In genomic region chrX:11119295-11119943, GRCh38 we compare ENCODE assay signal across 17 cellular contexts. TPM values are rescaled to one million over a fixed set of nuclear protein-coding genes. Genes with fewer than 3 reads are reported as not detected.
DNase-seq lines count a peak whose midpoint lies in the region; ATAC-seq, FAIRE-seq and TF ChIP-seq lines count a peak whose summit lies in the region.
"Had no signal": no experiment of that assay in that cellular context is flagged by ENCODE, and none has a peak within 500 bp of the region (broad histone marks: within the 10 kb centered on the region; RNA-seq: fewer than 3 reads in every experiment).

No MANE protein-coding gene starts in this region.

- intact Hi-C loops in GM12878 (cut with micrococcal nuclease; ENCODE audit: unreplicated experiment) (no loop called here), endothelial cell of umbilical vein (cut with micrococcal nuclease) (no loop called here), HepG2 (cut with micrococcal nuclease; ENCODE audit: unreplicated experiment) (no loop called here)

- no peak overlapping the region for H3K4me3 Mint-ChIP-seq in stimulated activated naive B cell treated with anti-CD40 and anti-IgM and Interleukin-4, amounts not matched to agents 10 μg/mL and 1 μg/mL and 100 μg/mL, for 72 hours
- H3K4me3 Mint-ChIP-seq in HFFc6: no peak overlapping the region
- H3K4me3 Mint-ChIP-seq in osteocyte (ENCODE audit: unreplicated experiment): no peak overlapping the region
- H3K4me3 Mint-ChIP-seq: CD4-positive, alpha-beta T cell; H9 had no signal

- TF ChIP-seq RAD21 in GM12878 (IDR thresholded peaks at IDR 0.05; ENCODE audit: insufficient read depth, low read depth, low read length) (no peak), HepG2 (CRISPR knock-in tag; IDR thresholded peaks at IDR 0.05) (no peak)

- SMC1A ChIA-PET in GM12878 (lab: Charles Lee; ENCODE audit: uncharacterized antibody, unreplicated experiment): no interaction called here

- no peak for FAIRE-seq in GM12878 (lab: Jason Lieb, UNC)
- peak; percentile 48 for FAIRE-seq in endothelial cell of umbilical vein (lab: Jason Lieb, UNC)
- no peak for FAIRE-seq in HepG2 (lab: Jason Lieb, UNC)
- FAIRE-seq in D721Med (lab: Jason Lieb, UNC): no peak
- FAIRE-seq: A204.1, H1 had no signal

- peaks cover 6 to 7% of the 10 kb centered on the region in 2 experiments; a peak in 3 of 4 replicates for H3K36me3 ChIP-seq in GM12878 (ENCODE audit: control insufficient read depth in 2 of 2, insufficient read depth in 2 of 2, low read length in 1 of 2)
- H3K36me3 ChIP-seq in endothelial cell of umbilical vein (ENCODE audit: control insufficient read depth in 2 of 2, extremely low read depth in 1 of 2, insufficient read depth in 2 of 2, low read length in 2 of 2): peaks cover 7 to 20% of the 10 kb centered on the region in 2 experiments
- H3K36me3 ChIP-seq in HepG2 (replicated peaks in 1 of 2; ENCODE audit: control insufficient read depth in 1 of 2, insufficient read depth in 2 of 2, low read length in 2 of 2): peaks cover 5 to 59% of the 10 kb centered on the region in 2 experiments; a peak in 4 of 5 replicates

- dilution Hi-C loops in endothelial cell of umbilical vein (cut with MboI; ENCODE audit: extremely low pct_ligation_motif_present, low sequenced_read_pairs): no loop called here

- H3K27ac ChIP-seq in GM12878 (ENCODE audit: control insufficient read depth, insufficient read depth): no peak overlapping the region
- no peak overlapping the region for H3K27ac ChIP-seq in endothelial cell of umbilical vein (ENCODE audit: insufficient read depth, low read depth, low read length)
- H3K27ac ChIP-seq in HepG2 (ENCODE audit: extremely low read length, insufficient read depth, low read length): no peak overlapping the region
- H3K27ac ChIP-seq: C4-2B had no signal

- TF ChIP-seq POLR2A in GM12878 (IDR thresholded peaks at IDR 0.05; ENCODE audit: low read depth, low read length) (no peak), endothelial cell of umbilical vein (IDR thresholded peaks at IDR 0.05; ENCODE audit: low read depth, low read length) (no peak), HepG2 (IDR thresholded peaks at IDR 0.05; ENCODE audit: insufficient read depth in 1 of 2, low read depth in 2 of 2, low read length in 2 of 2) (no peak)

- no peaks in the 10 kb centered on the region for H3K9me3 ChIP-seq in GM12878 (replicated peaks; ENCODE audit: control insufficient read depth, insufficient read depth, low read length)
- no peaks in the 10 kb centered on the region for H3K9me3 ChIP-seq in endothelial cell of umbilical vein (replicated peaks; ENCODE audit: control insufficient read depth, insufficient read depth, low read length)
- H3K9me3 ChIP-seq in HepG2 (ENCODE audit: low read length): no peaks in the 10 kb centered on the region
- H3K9me3 ChIP-seq: Caco-2 had no signal

- no peaks in the 10 kb centered on the region for H3K9me1 ChIP-seq in endothelial cell of umbilical vein (replicated peaks; ENCODE audit: control insufficient read depth, extremely low read depth, insufficient read depth, low read length)

- no peaks in the 10 kb centered on the region for H3K4me1 ChIP-seq in GM12878 (ENCODE audit: control insufficient read depth, insufficient read depth, low read length)
- no peaks in the 10 kb centered on the region for H3K4me1 ChIP-seq in endothelial cell of umbilical vein (ENCODE audit: control insufficient read depth, extremely low read depth, insufficient read depth, low read length)
- H3K4me1 ChIP-seq in HepG2 (ENCODE audit: insufficient read depth, low read length): no peaks in the 10 kb centered on the region
- H3K4me1 ChIP-seq: Caco-2 had no signal

- TF ChIP-seq EP300 in GM12878 (IDR thresholded peaks at IDR 0.05; ENCODE audit: borderline replicate concordance in 1 of 2, control insufficient read depth in 1 of 2, low read depth in 2 of 2, low read length in 2 of 2) (no peak), HepG2 (IDR thresholded peaks at IDR 0.05; ENCODE audit: low read depth in 2 of 2, low read length in 2 of 2) (no peak), HepG2 (CRISPR knock-in tag; IDR thresholded peaks at IDR 0.05; ENCODE audit: borderline replicate concordance) (no peak)

- peaks cover 14 to 30% of the 10 kb centered on the region in 2 donors for H3K36me3 Mint-ChIP-seq in stimulated activated naive B cell treated with anti-CD40 and anti-IgM and Interleukin-4, amounts not matched to agents 10 μg/mL and 1 μg/mL and 100 μg/mL, for 72 hours
- peaks cover 22% of the 10 kb centered on the region for H3K36me3 Mint-ChIP-seq in HFFc6 (ENCODE audit: low read depth)
- H3K36me3 Mint-ChIP-seq in osteocyte (ENCODE audit: unreplicated experiment): peaks cover 39% of the 10 kb centered on the region

- 37% methylated on average over 8 of the region's 8 CpGs for WGBS in GM12878 (ENCODE audit: insufficient coverage, insufficient replicate concordance, low lambda C conversion rate, missing lambda C conversion rate)
- WGBS in HepG2 (ENCODE audit: low lambda C conversion rate): 81% methylated on average over 5 of the region's 8 CpGs

- H3K27ac Mint-ChIP-seq in stimulated activated naive B cell treated with anti-CD40 and anti-IgM and Interleukin-4, amounts not matched to agents 10 μg/mL and 1 μg/mL and 100 μg/mL, for 72 hours: peak overlapping the region; percentile 84
- no peak overlapping the region for H3K27ac Mint-ChIP-seq in HFFc6
- H3K27ac Mint-ChIP-seq in osteocyte (ENCODE audit: unreplicated experiment): no peak overlapping the region
- H3K27ac Mint-ChIP-seq: CD4-positive, alpha-beta T cell; H9 had no signal

- H3K79me2 ChIP-seq in GM12878 (ENCODE audit: control insufficient read depth, insufficient read depth, low read length) (no peaks in the 10 kb centered on the region), endothelial cell of umbilical vein (ENCODE audit: control insufficient read depth, insufficient read depth, low read length) (peaks cover 2% of the 10 kb centered on the region), HepG2 (ENCODE audit: insufficient read depth, low read length) (no peaks in the 10 kb centered on the region)

- no peak overlapping the region for H3K4me2 ChIP-seq in GM12878 (ENCODE audit: control insufficient read depth, insufficient read depth)
- no peak overlapping the region for H3K4me2 ChIP-seq in endothelial cell of umbilical vein (ENCODE audit: insufficient read depth, low read length)
- H3K4me2 ChIP-seq in HepG2 (ENCODE audit: low read depth, low read length): no peak overlapping the region

- DNase-seq in GM12878 (ENCODE audit: low read depth, low spot score) (no peak), endothelial cell of umbilical vein (ENCODE audit: low read depth, low spot score) (no peak), HepG2 (ENCODE audit: low spot score) (no peak), HFFc6 (no peak), D721Med (ENCODE audit: insufficient read length, low spot score) (no peak), osteocyte (ENCODE audit: extremely low spot score, unreplicated experiment) (no peak)
- no peak for DNase-seq in stimulated activated naive B cell treated with anti-CD40 and anti-IgM and Interleukin-4, amounts not matched to agents 10 μg/mL and 1 μg/mL and 100 μg/mL, for 72 hours
- DNase-seq: ACHN; Caco-2; CD4-positive, alpha-beta T cell; DMS153; DMS79; GDM1; H9 had no signal

- H3K27me3 Mint-ChIP-seq in stimulated activated naive B cell treated with anti-CD40 and anti-IgM and Interleukin-4, amounts not matched to agents 10 μg/mL and 1 μg/mL and 100 μg/mL, for 72 hours: no peaks in the 10 kb centered on the region
- H3K27me3 Mint-ChIP-seq in HFFc6 (ENCODE audit: insufficient read depth) (no peaks in the 10 kb centered on the region), osteocyte (ENCODE audit: unreplicated experiment) (no peaks in the 10 kb centered on the region)
- H3K27me3 Mint-ChIP-seq: CD4-positive, alpha-beta T cell had no signal

- H3K4me3 ChIP-seq in GM12878 (no peak overlapping the region), endothelial cell of umbilical vein (replicated peaks in 1 of 3; ENCODE audit: insufficient read depth in 1 of 3, low read depth in 1 of 3, low read length in 3 of 3) (no peak overlapping the region), HepG2 (replicated peaks in 1 of 3; ENCODE audit: insufficient read depth in 1 of 3, low read depth in 2 of 3, low read length in 3 of 3) (no peak overlapping the region)

- no peak overlapping the region for H2AFZ ChIP-seq in GM12878 (ENCODE audit: control insufficient read depth, low read depth, low read length)
- no peak overlapping the region for H2AFZ ChIP-seq in endothelial cell of umbilical vein (ENCODE audit: low read depth, low read length)
- H2AFZ ChIP-seq in HepG2 (ENCODE audit: low read length): no peak overlapping the region

- no peaks in the 10 kb centered on the region for H4K20me1 ChIP-seq in GM12878 (ENCODE audit: control insufficient read depth, insufficient read depth)
- no peaks in the 10 kb centered on the region for H4K20me1 ChIP-seq in endothelial cell of umbilical vein (replicated peaks; ENCODE audit: control insufficient read depth, extremely low read depth, insufficient read depth, low read length)
- H4K20me1 ChIP-seq in HepG2 (ENCODE audit: insufficient read depth, low read length): no peaks in the 10 kb centered on the region

- ATAC-seq in GM12878 (peak; percentile 77), HepG2 (peak; percentile 41; the same call in 1 of the 3 replicates)
- ATAC-seq in stimulated activated naive B cell treated with anti-CD40 and anti-IgM and Interleukin-4, amounts not matched to agents 10 μg/mL and 1 μg/mL and 100 μg/mL, for 72 hours (replicated peaks): no peak

- no peak for TF ChIP-seq CTCF in GM12878 (IDR thresholded peaks at IDR 0.05 in 2 of 3, conservative IDR thresholded peaks at IDR 0.05 in 1 of 3; ENCODE audit: control insufficient read depth in 2 of 3, extremely low read depth in 1 of 3, insufficient read depth in 1 of 3, low read depth in 3 of 3, low read length in 3 of 3)
- TF ChIP-seq CTCF in endothelial cell of umbilical vein (IDR thresholded peaks at IDR 0.05; ENCODE audit: extremely low read depth in 1 of 2, insufficient read depth in 1 of 2, low read depth in 1 of 2, low read length in 2 of 2): no peak
- TF ChIP-seq CTCF in HepG2 (CRISPR knock-in tag; IDR thresholded peaks at IDR 0.05): no peak
- TF ChIP-seq CTCF in HFFc6 (IDR thresholded peaks at IDR 0.05): no peak
- no peak for TF ChIP-seq CTCF in D721Med (IDR thresholded peaks at IDR 0.05; ENCODE audit: insufficient read depth, missing control alignments)
- no peak for TF ChIP-seq CTCF in osteocyte (IDR thresholded peaks at IDR 0.05)

- CTCF ChIA-PET in GM12878 (lab: Yijun Ruan, JAX): no interaction called here
- CTCF ChIA-PET in endothelial cell of umbilical vein (lab: Charles Lee): no interaction called here
- CTCF ChIA-PET in HepG2 (lab: Yijun Ruan, JAX; ENCODE audit: low intra/inter-chr PET ratio, low total read pairs): no interaction called here

- H3K9me3 Mint-ChIP-seq in stimulated activated naive B cell treated with anti-CD40 and anti-IgM and Interleukin-4, amounts not matched to agents 10 μg/mL and 1 μg/mL and 100 μg/mL, for 72 hours: no peaks in the 10 kb centered on the region
- H3K9me3 Mint-ChIP-seq in HFFc6 (no peaks in the 10 kb centered on the region), osteocyte (ENCODE audit: unreplicated experiment) (peaks cover 10% of the 10 kb centered on the region)
- H3K9me3 Mint-ChIP-seq: CD4-positive, alpha-beta T cell had no signal

- H3K27me3 ChIP-seq in GM12878 (replicated peaks in 1 of 2; ENCODE audit: control insufficient read depth in 2 of 2, insufficient read depth in 2 of 2, low read length in 1 of 2): no peaks in the 10 kb centered on the region
- H3K27me3 ChIP-seq in endothelial cell of umbilical vein (ENCODE audit: control insufficient read depth in 2 of 2, insufficient read depth in 2 of 2, low read length in 2 of 2): no peaks in the 10 kb centered on the region
- no peaks in the 10 kb centered on the region for H3K27me3 ChIP-seq in HepG2 (ENCODE audit: control insufficient read depth in 1 of 2, insufficient read depth in 2 of 2, low read length in 2 of 2)

- POLR2A ChIA-PET in GM12878 (lab: Charles Lee) (no interaction called here), endothelial cell of umbilical vein (lab: Charles Lee) (no interaction called here), HepG2 (lab: Yijun Ruan, JAX) (no interaction called here)

- BruUV-seq in GM12878 (replicated peaks; lab: Mats Ljungman, UMichigan): no TSS peak
- BruUV-seq in endothelial cell of umbilical vein (replicated peaks; lab: Mats Ljungman, UMichigan): no TSS peak
- no TSS peak for BruUV-seq in HepG2 (replicated peaks; lab: Mats Ljungman, UMichigan)

- in situ Hi-C loops in GM12878 (cut with MboI) (loop anchor here (25.0 kb wide), 1 partner anchor 1132 kb away; no protein-coding TSS in a partner anchor), HepG2 (cut with HindIII; ENCODE audit: extremely low pct_ligation_motif_present, low pct_unique_long_range_greater_than_20kb) (no loop called here)

- peaks cover 2 to 7% of the 10 kb centered on the region in 2 donors for H3K4me1 Mint-ChIP-seq in stimulated activated naive B cell treated with anti-CD40 and anti-IgM and Interleukin-4, amounts not matched to agents 10 μg/mL and 1 μg/mL and 100 μg/mL, for 72 hours
- H3K4me1 Mint-ChIP-seq in HFFc6 (ENCODE audit: low read depth): peaks cover 31% of the 10 kb centered on the region
- H3K4me1 Mint-ChIP-seq in osteocyte (ENCODE audit: unreplicated experiment): peaks cover 8% of the 10 kb centered on the region
- H3K4me1 Mint-ChIP-seq: H9 had no signal

- RAD21 ChIA-PET in GM12878 (lab: Charles Lee; ENCODE audit: unreplicated experiment): no interaction called here

- H3K9ac ChIP-seq in GM12878 (ENCODE audit: control insufficient read depth, insufficient read depth, low read length) (no peak overlapping the region), endothelial cell of umbilical vein (replicated peaks; ENCODE audit: extremely low read depth, insufficient read depth, low read length) (no peak overlapping the region), HepG2 (ENCODE audit: insufficient read depth, low read depth, low read length) (no peak overlapping the region)

RNA-seq across cellular contexts. Expression of gene HCCS, which starts 8.3 kb away (rescaled TPM):
- 8.3 and 8.4 TPM in 2 replicates for total RNA-seq in GM12878 (2013; cell fraction: nucleolus; rRNA removed)
- total RNA-seq in GM12878 (2014; rRNA removed): 20.3 and 20.4 TPM in 2 replicates
- 22.2 and 27.5 TPM in 2 replicates for total RNA-seq in GM12878 (2014; rRNA removed; fragmentation: Illumina TruSeq; extraction: Trizol)
- total RNA-seq in GM12878 (2021): 30.0 and 36.0 TPM in 2 replicates
- polyA plus RNA-seq in GM12878 (2011; ENCODE audit: low read depth): 18.2 TPM
- polyA plus RNA-seq in GM12878 (2011; rRNA removed): 39.3 and 44.3 TPM in 2 replicates
- 22.5 and 22.6 TPM in 2 replicates for polyA plus RNA-seq in GM12878 (2011; cell fraction: cytosol; rRNA removed)
- 10.8 and 13.5 TPM in 2 replicates for polyA plus RNA-seq in GM12878 (2011; cell fraction: nucleus; rRNA removed)
- 20.7 and 21.1 TPM in 2 replicates for polyA plus RNA-seq in GM12878 (2012)
- polyA plus RNA-seq in GM12878 (2014; fragmentation: Illumina TruSeq; extraction: Trizol): 38.2 and 39.4 TPM in 2 replicates
- 10 to 100 TPM; 11.8 to 15.6 TPM for polyA plus RNA-seq in GM12878 (2014; fragmentation: Nextera tagmentation; extraction: Ambion mirVana)
- 32.2 and 37.7 TPM in 2 replicates for polyA plus RNA-seq in GM12878 (2014; rRNA removed)
- polyA plus RNA-seq in GM12878 (2016; fragmentation: Nextera tagmentation; extraction: Ambion mirVana): 10 to 100 TPM; 65.8 to 69.6 TPM
- polyA minus RNA-seq in GM12878 (2011; rRNA and poly(A)+ RNA removed): 20.8 and 26.8 TPM in 2 replicates
- 8.5 and 9.8 TPM in 2 replicates for polyA minus RNA-seq in GM12878 (2011; cell fraction: cytosol; rRNA and poly(A)+ RNA removed)
- 3.0 and 5.0 TPM in 2 replicates for polyA minus RNA-seq in GM12878 (2011; cell fraction: nucleus; rRNA and poly(A)+ RNA removed)
- 35.2 and 39.3 TPM in 2 replicates for total RNA-seq in endothelial cell of umbilical vein
- 14.2 and 16.9 TPM in 2 replicates for polyA plus RNA-seq in endothelial cell of umbilical vein
- 24.8 and 25.8 TPM in 2 replicates for polyA plus RNA-seq in endothelial cell of umbilical vein (2011; cell fraction: cytosol; rRNA removed)
- 12.3 and 15.8 TPM in 2 replicates for polyA plus RNA-seq in endothelial cell of umbilical vein (2011; cell fraction: nucleus; rRNA removed)
- 40.4 and 55.9 TPM in 2 replicates for polyA plus RNA-seq in endothelial cell of umbilical vein (2012)
- polyA minus RNA-seq in endothelial cell of umbilical vein: 10.3 and 20.2 TPM in 2 replicates
- polyA minus RNA-seq in endothelial cell of umbilical vein (2011; cell fraction: cytosol; rRNA and poly(A)+ RNA removed): 36.7 TPM
- 3.7 and 4.4 TPM in 2 replicates for polyA minus RNA-seq in endothelial cell of umbilical vein (2011; cell fraction: nucleus; rRNA and poly(A)+ RNA removed)
- total RNA-seq in HepG2 (2016; rRNA removed; fragmentation: Illumina TruSeq; extraction: Trizol): 16.7 and 28.6 TPM in 2 replicates
- 4.0 and 4.5 TPM in 2 replicates for total RNA-seq in HepG2 (2016; cell fraction: cytosol; rRNA removed; fragmentation: Illumina TruSeq; extraction: Trizol; ENCODE audit: low read depth)
- 16.8 and 26.4 TPM in 2 replicates for total RNA-seq in HepG2 (2016; cell fraction: insoluble cytoplasmic fraction; rRNA removed; fragmentation: Illumina TruSeq; extraction: Trizol)
- total RNA-seq in HepG2 (2016; cell fraction: membrane; rRNA removed; fragmentation: Illumina TruSeq; extraction: Trizol): 9.5 and 14.0 TPM in 2 replicates
- total RNA-seq in HepG2 (2016; cell fraction: nucleus; rRNA removed; fragmentation: Illumina TruSeq; extraction: Trizol): 8.1 and 9.8 TPM in 2 replicates
- 12.5 and 15.4 TPM in 2 replicates for polyA plus RNA-seq in HepG2 (2011; rRNA removed)
- 10.4 and 15.3 TPM in 2 replicates for polyA plus RNA-seq in HepG2 (2011; cell fraction: cytosol; rRNA removed)
- polyA plus RNA-seq in HepG2 (2011; cell fraction: nucleus; rRNA removed): 3.2 and 4.7 TPM in 2 replicates
- 23.5 and 24.6 TPM in 2 replicates for polyA plus RNA-seq in HepG2 (2012)
- 7.0 and 10.8 TPM in 2 replicates for polyA plus RNA-seq in HepG2 (2016; cell fraction: cytosol; fragmentation: Illumina TruSeq; extraction: Trizol; ENCODE audit: low read depth)
- 42.3 and 43.1 TPM in 2 replicates for polyA plus RNA-seq in HepG2 (2016; cell fraction: insoluble cytoplasmic fraction; fragmentation: Illumina TruSeq; extraction: Trizol; ENCODE audit: low read depth)
- polyA plus RNA-seq in HepG2 (2016; cell fraction: membrane; fragmentation: Illumina TruSeq; extraction: Trizol; ENCODE audit: low read depth): 10.8 and 13.1 TPM in 2 replicates
- polyA plus RNA-seq in HepG2 (2016; cell fraction: nucleus; fragmentation: Illumina TruSeq; extraction: Trizol; ENCODE audit: insufficient read depth, low read depth): 17.0 and 18.5 TPM in 2 replicates
- polyA minus RNA-seq in HepG2 (2011; rRNA and poly(A)+ RNA removed; ENCODE audit: low replicate concordance): 8.2 and 36.9 TPM in 2 replicates
- polyA minus RNA-seq in HepG2 (2011; cell fraction: cytosol; rRNA and poly(A)+ RNA removed): 5.6 and 7.8 TPM in 2 replicates
- 4.1 and 5.2 TPM in 2 replicates for polyA minus RNA-seq in HepG2 (2011; cell fraction: nucleus; rRNA and poly(A)+ RNA removed)
- 10 to 100 TPM; 42.1 to 48.0 (median 44.8) TPM for total RNA-seq in HFFc6 (2021; fragmentation: NEBNext Ultra II Directional; extraction: Animal tissue kit (Norgen Biotek cat#: 25700))
- total RNA-seq in osteocyte: 27.9 and 32.2 TPM in 2 replicates

Comparison
In these comparisons a context has a peak if more than half of its experiments do, and no peak if none do; other contexts are left out.
1. ATAC-seq: peak in GM12878 (single experiment) and HepG2 (single experiment); none in stimulated activated naive B cell treated with anti-CD40 and anti-IgM and Interleukin-4, amounts not matched to agents 10 μg/mL and 1 μg/mL and 100 μg/mL, for 72 hours (0 of 2).
2. Of the 75 proteins assayed by ChIP-seq in both HepG2 and GM12878: peak only in HepG2: none; only in GM12878: DPF2 and IKZF1; in both: none; in neither: 72; mixed calls (peak in some experiments, not most) for 1.